10 cellular contexts compared by ENCODE assay signal in the genomic region with DNA sequence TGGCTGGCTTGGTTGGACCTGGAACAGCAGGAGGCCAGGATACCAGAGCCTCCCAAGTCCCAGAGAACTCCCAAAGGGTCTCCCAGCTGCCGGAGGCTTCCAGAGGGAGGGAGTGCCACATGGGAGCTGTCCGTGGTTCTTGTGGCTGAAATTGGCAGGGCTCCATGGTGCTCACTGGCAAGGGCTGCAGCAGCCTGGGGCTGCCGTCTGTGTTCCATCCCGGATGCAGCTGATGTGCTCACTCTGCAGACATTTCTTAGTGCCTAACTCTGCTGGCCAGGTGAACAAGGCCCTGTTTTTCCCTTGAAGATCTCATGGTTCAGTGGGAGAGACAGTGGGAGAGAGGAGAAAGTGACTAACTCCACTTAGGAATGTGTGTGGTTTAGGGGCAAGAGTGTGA.
DNase-seq lines count a peak whose midpoint lies in the region; ATAC-seq, FAIRE-seq and TF ChIP-seq lines count a peak whose summit lies in the region.
"Had no signal": no experiment of that assay in that cellular context is flagged by ENCODE, and none has a peak within 500 bp of the region (broad histone marks: within the 10 kb centered on the region; RNA-seq: fewer than 3 reads in every experiment).

No MANE protein-coding gene starts in this region.

- TF ChIP-seq EP300 in A549 (IDR thresholded peaks at IDR 0.05) = no peak

- H3K27me3 ChIP-seq in CD4-positive, alpha-beta T cell (ENCODE audit: control insufficient read depth, insufficient read depth, low read length) = no peaks in the 10 kb centered on the region

- no peak for FAIRE-seq in A549 (lab: Jason Lieb, UNC)

- peaks cover 13% of the 10 kb centered on the region for H3K4me1 ChIP-seq in A549
- H3K4me1 ChIP-seq: esophagus muscularis mucosa had no signal

- H3K27ac ChIP-seq in A549 = no peak overlapping the region
- H3K27ac ChIP-seq in VCaP = peak overlapping the region; percentile 25; the same call in 1 of the 2 replicates
- H3K27ac ChIP-seq in CD4-positive, alpha-beta T cell (ENCODE audit: low read depth, low read length) = no peak overlapping the region
- H3K27ac ChIP-seq: esophagus muscularis mucosa had no signal

- intact Hi-C loops in CD4-positive, alpha-beta T cell (cut with DNase I, micrococcal nuclease) = no loop called here

- H3K27ac Mint-ChIP-seq in CD4-positive, alpha-beta T cell = no peak overlapping the region
- H3K27ac Mint-ChIP-seq: activated CD8-positive, alpha-beta T cell treated with anti-CD3 and anti-CD28 coated beads for 36 hours had no signal

- no peak overlapping the region for H3K4me3 ChIP-seq in A549
- H3K4me3 ChIP-seq: esophagus muscularis mucosa had no signal

- TF ChIP-seq RAD21 in A549 (conservative IDR thresholded peaks at IDR 0.05 in 1 of 2, IDR thresholded peaks at IDR 0.05 in 1 of 2) = no peak

- WGBS in A549 (ENCODE audit: missing lambda C conversion rate) = 75% methylated on average over 4 of the region's 4 CpGs

- no peaks in the 10 kb centered on the region for H3K36me3 Mint-ChIP-seq in CD4-positive, alpha-beta T cell (ENCODE audit: low read depth)

- no peaks in the 10 kb centered on the region for H3K9me3 Mint-ChIP-seq in CD4-positive, alpha-beta T cell
- H3K9me3 Mint-ChIP-seq: activated CD8-positive, alpha-beta T cell treated with anti-CD3 and anti-CD28 coated beads for 36 hours had no signal

- H3K4me1 Mint-ChIP-seq in CD4-positive, alpha-beta T cell (ENCODE audit: low read depth) = no peaks in the 10 kb centered on the region

- TF ChIP-seq POLR2A in A549 (IDR thresholded peaks at IDR 0.05; ENCODE audit: low read length) = no peak

- TF ChIP-seq CTCF in A549 (IDR thresholded peaks at IDR 0.05) (no peak), VCaP (conservative IDR thresholded peaks at IDR 0.05) (no peak)
- no peak for TF ChIP-seq CTCF in CD4-positive, alpha-beta T cell (IDR thresholded peaks at IDR 0.05)

- no peak for ATAC-seq in A549
- ATAC-seq in GM18519 (IDR thresholded peaks at IDR 0.05; ENCODE audit: low FRiP score, unreplicated experiment) = no peak
- no peak for ATAC-seq in CD4-positive, alpha-beta T cell (ENCODE audit: poor library complexity)
- ATAC-seq in HG03469 (IDR thresholded peaks at IDR 0.05; ENCODE audit: unreplicated experiment) = no peak
- ATAC-seq: activated CD8-positive, alpha-beta T cell treated with anti-CD3 and anti-CD28 coated beads for 36 hours had no signal

- DNase-seq in A549 (ENCODE audit: low read depth in 1 of 2, low spot score in 1 of 2) (no peak), HCEC 1CT (peak; percentile 1), iPS-NIHi7 (ENCODE audit: extremely low spot score) (peak; percentile 80), HuH-7.5 (ENCODE audit: low spot score) (no peak)
- no peak for DNase-seq in CD4-positive, alpha-beta T cell
- DNase-seq: activated CD8-positive, alpha-beta T cell treated with anti-CD3 and anti-CD28 coated beads for 36 hours had no signal

- H3K9me3 ChIP-seq in A549 = no peaks in the 10 kb centered on the region
- H3K9me3 ChIP-seq in CD4-positive, alpha-beta T cell (ENCODE audit: control insufficient read depth, low read length) = no peaks in the 10 kb centered on the region

- CTCF ChIA-PET in A549 (lab: Yijun Ruan, JAX) = no interaction called here
- CTCF ChIA-PET in CD4-positive, alpha-beta T cell (lab: Charles Lee) = no interaction called here

- H3K4me2 ChIP-seq in A549 = no peak overlapping the region

- H3K4me3 Mint-ChIP-seq in CD4-positive, alpha-beta T cell = no peak overlapping the region
- H3K4me3 Mint-ChIP-seq: activated CD8-positive, alpha-beta T cell treated with anti-CD3 and anti-CD28 coated beads for 36 hours had no signal

- POLR2A ChIA-PET in A549 (lab: Yijun Ruan, JAX) = no interaction called here
- POLR2A ChIA-PET in CD4-positive, alpha-beta T cell (lab: Charles Lee) = no interaction called here

- H3K27me3 Mint-ChIP-seq in CD4-positive, alpha-beta T cell = peaks cover 13% of the 10 kb centered on the region

TF ChIP-seq in A549, 52 proteins besides CTCF, POLR2A, EP300 and RAD21:
- TF ChIP-seq, protein P1, sequence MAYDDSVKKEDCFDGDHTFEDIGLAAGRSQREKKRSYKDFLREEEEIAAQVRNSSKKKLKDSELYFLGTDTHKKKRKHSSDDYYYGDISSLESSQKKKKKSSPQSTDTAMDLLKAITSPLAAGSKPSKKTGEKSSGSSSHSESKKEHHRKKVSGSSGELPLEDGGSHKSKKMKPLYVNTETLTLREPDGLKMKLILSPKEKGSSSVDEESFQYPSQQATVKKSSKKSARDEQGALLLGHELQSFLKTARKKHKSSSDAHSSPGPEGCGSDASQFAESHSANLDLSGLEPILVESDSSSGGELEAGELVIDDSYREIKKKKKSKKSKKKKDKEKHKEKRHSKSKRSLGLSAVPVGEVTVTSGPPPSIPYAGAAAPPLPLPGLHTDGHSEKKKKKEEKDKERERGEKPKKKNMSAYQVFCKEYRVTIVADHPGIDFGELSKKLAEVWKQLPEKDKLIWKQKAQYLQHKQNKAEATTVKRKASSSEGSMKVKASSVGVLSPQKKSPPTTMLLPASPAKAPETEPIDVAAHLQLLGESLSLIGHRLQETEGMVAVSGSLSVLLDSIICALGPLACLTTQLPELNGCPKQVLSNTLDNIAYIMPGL (CRISPR knock-in tag; IDR thresholded peaks at IDR 0.05; ENCODE audit: borderline replicate concordance) = no peak
- TF ChIP-seq, protein P2, sequence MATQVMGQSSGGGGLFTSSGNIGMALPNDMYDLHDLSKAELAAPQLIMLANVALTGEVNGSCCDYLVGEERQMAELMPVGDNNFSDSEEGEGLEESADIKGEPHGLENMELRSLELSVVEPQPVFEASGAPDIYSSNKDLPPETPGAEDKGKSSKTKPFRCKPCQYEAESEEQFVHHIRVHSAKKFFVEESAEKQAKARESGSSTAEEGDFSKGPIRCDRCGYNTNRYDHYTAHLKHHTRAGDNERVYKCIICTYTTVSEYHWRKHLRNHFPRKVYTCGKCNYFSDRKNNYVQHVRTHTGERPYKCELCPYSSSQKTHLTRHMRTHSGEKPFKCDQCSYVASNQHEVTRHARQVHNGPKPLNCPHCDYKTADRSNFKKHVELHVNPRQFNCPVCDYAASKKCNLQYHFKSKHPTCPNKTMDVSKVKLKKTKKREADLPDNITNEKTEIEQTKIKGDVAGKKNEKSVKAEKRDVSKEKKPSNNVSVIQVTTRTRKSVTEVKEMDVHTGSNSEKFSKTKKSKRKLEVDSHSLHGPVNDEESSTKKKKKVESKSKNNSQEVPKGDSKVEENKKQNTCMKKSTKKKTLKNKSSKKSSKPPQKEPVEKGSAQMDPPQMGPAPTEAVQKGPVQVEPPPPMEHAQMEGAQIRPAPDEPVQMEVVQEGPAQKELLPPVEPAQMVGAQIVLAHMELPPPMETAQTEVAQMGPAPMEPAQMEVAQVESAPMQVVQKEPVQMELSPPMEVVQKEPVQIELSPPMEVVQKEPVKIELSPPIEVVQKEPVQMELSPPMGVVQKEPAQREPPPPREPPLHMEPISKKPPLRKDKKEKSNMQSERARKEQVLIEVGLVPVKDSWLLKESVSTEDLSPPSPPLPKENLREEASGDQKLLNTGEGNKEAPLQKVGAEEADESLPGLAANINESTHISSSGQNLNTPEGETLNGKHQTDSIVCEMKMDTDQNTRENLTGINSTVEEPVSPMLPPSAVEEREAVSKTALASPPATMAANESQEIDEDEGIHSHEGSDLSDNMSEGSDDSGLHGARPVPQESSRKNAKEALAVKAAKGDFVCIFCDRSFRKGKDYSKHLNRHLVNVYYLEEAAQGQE (IDR thresholded peaks at IDR 0.05) = peak; percentile 71; the same call in 1 of the 2 replicates

Comparison
In these comparisons a context has a peak if more than half of its experiments do, and no peak if none do; other contexts are left out.
1. DNase-seq: peak in HCEC 1CT (single experiment) and iPS-NIHi7 (single experiment); none in A549 (0 of 2), CD4-positive, alpha-beta T cell (0 of 10) and HuH-7.5 (single experiment).